In genomic region chr11:12673924-12674570, GRCh38 we compare ENCODE assay signal across 8 cellular contexts. TPM values are rescaled to one million over a fixed set of nuclear protein-coding genes. Genes with fewer than 3 reads are reported as not detected.
A peak's percentile ranks its signal among the peaks of the same experiment; 100 is the strongest.
DNase-seq lines count a peak whose midpoint lies in the region; ATAC-seq and TF ChIP-seq lines count a peak whose summit lies in the region.

TEAD1 (plus strand) TSS chr11:12674421.

- H3K4me1 Mint-ChIP-seq in T-cell: peaks cover 5 to 22% (median 13%) of the 10 kb centered on the region in 3 donors

- peaks cover 60 to 72% of the 10 kb centered on the region in 2 donors for H3K27me3 Mint-ChIP-seq in T-cell

- H3K9me3 ChIP-seq in HAP-1: no peaks in the 10 kb centered on the region
- H3K9me3 ChIP-seq in parathyroid adenoma (ENCODE audit: control insufficient read depth, low read length): no peaks in the 10 kb centered on the region
- no peaks in the 10 kb centered on the region for H3K9me3 ChIP-seq in thymus (ENCODE audit: control insufficient read depth)

- peak within 1 kb of the TSS; percentile 76 to 80 (median 79) for H3K4me3 Mint-ChIP-seq in T-cell

- DNase-seq in Daoy (ENCODE audit: low read depth) (peak; percentile 96), HAP-1 (ENCODE audit: low spot score in 2 of 2) (peak; percentile 86 to 96), NCI-H1048 (lab: John Stamatoyannopoulos, UW) (peak; percentile 81), T-cell (peak; percentile 31 to 87 (median 72)), amniotic epithelial cell (ENCODE audit: low read depth) (peak; percentile 93), cardiac septum (ENCODE audit: low spot score) (peak; percentile 97)

- POLR2A ChIA-PET in T-cell (lab: Charles Lee): no interaction called here

- no peak for TF ChIP-seq CTCF in parathyroid adenoma (IDR thresholded peaks at IDR 0.05)

- no peaks in the 10 kb centered on the region for H3K9me3 Mint-ChIP-seq in T-cell

- peak; percentile 76 to 89 (median 82) for ATAC-seq in T-cell (replicated peaks in 1 of 4)

- CTCF ChIA-PET in T-cell (lab: Charles Lee): no interaction called here

- H3K4me3 ChIP-seq in HAP-1 (peak within 1 kb of the TSS; percentile 63), parathyroid adenoma (ENCODE audit: low read depth, low read length) (peak within 1 kb of the TSS; percentile 63), thymus (ENCODE audit: low read length) (peak within 1 kb of the TSS; percentile 61)

- H3K27ac Mint-ChIP-seq in T-cell: no peak within 1 kb of the TSS

- H3K27me3 ChIP-seq in HAP-1 (ENCODE audit: low read depth) (no peaks in the 10 kb centered on the region), parathyroid adenoma (ENCODE audit: control insufficient read depth, insufficient read depth, low read length) (no peaks in the 10 kb centered on the region), thymus (ENCODE audit: control insufficient read depth, insufficient read depth) (peaks cover 53% of the 10 kb centered on the region)

- H3K9ac ChIP-seq in parathyroid adenoma: no peak within 1 kb of the TSS

- H3K27ac ChIP-seq in parathyroid adenoma (peak within 1 kb of the TSS; percentile 82), thymus (ENCODE audit: low read depth) (peak within 1 kb of the TSS; percentile 83)

- H3K36me3 Mint-ChIP-seq in T-cell: peaks cover 3% of the 10 kb centered on the region

- H3K4me2 ChIP-seq in parathyroid adenoma (ENCODE audit: low read length): peak within 1 kb of the TSS; percentile 74

- H3K79me2 ChIP-seq in parathyroid adenoma: peaks cover under 1% of the 10 kb centered on the region

- peak within 1 kb of the TSS; percentile 89 for H2AFZ ChIP-seq in parathyroid adenoma

- H3K36me3 ChIP-seq in HAP-1 (replicated peaks) (no peaks in the 10 kb centered on the region; the same call in 1 of the 2 replicates), parathyroid adenoma (ENCODE audit: control insufficient read depth, insufficient read depth, low read length) (no peaks in the 10 kb centered on the region), thymus (ENCODE audit: control insufficient read depth, insufficient read depth) (no peaks in the 10 kb centered on the region)

- H3K4me1 ChIP-seq in HAP-1 (peaks cover 16% of the 10 kb centered on the region), parathyroid adenoma (no peaks in the 10 kb centered on the region), thymus (ENCODE audit: control insufficient read depth, insufficient read depth, low read length) (peaks cover 3% of the 10 kb centered on the region)

- 1% methylated on average over 95 of the region's 95 CpGs for WGBS in thymus

- intact Hi-C loops in cardiac septum (cut with DNase I): loop anchor here (2.0 to 5.0 kb wide), 4 partner anchors 19 to 262 kb away; no protein-coding TSS in a partner anchor

- in situ Hi-C loops in HAP-1 (cut with MboI; ENCODE audit: low sequenced_read_pairs): no loop called here

RNA-seq across cellular contexts. Expression of gene TEAD1, which starts in this region (rescaled TPM):
- 37.2 and 55.4 TPM in 2 replicates for total RNA-seq in Daoy (2014; rRNA removed; shearing (Covaris generic))
- total RNA-seq in T-cell: under 1 TPM in 4 of 5 donors, not detected in 1; 0.20 to 0.72 (median 0.44) TPM
- total RNA-seq in cardiac septum: 103 TPM
- 3.7 TPM for polyA plus RNA-seq in thymus

Comparison
In these comparisons a context has a peak if more than half of its experiments do, and no peak if none do; other contexts are left out.
1. Peak in every context shown above with its lines: DNase-seq, ATAC-seq, H3K4me3 ChIP-seq and H3K27ac ChIP-seq.
2. RNA of gene TEAD1 (total RNA-seq): 103 TPM in cardiac septum (single experiment) and 37.2 to 55.4 TPM in Daoy; 0.20 to 0.72 TPM in T-cell; every median in the first group is over 10 times any median in the second.
3. Peak in DNase-seq and ATAC-seq in T-cell; RNA of the gene not detected or under 1 TPM.